ENCODE assay signal across 1 cellular context in the genomic region with DNA sequence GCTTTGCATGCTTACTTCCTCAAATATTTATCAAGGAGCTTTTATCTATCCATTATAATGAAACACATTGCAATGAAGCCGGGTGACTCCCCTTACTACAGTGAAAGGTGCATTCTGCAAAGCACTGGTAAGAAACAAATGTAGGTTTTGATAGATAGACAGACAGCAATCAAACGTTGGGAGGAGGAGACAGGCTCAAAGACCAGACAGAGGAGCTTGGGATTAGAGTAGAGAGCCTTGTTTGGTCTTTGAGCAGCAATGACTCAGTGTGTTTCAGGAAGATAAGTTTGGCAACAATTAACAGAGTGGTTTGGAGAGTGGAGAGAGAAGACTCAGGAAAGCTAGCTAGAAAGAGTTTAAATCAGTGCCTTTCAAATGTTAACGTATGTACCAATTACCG.
TF ChIP-seq lines count a peak whose summit lies in the region.

No MANE protein-coding gene starts in this region.

TF ChIP-seq in K562, 482 proteins besides CTCF, POLR2A, EP300 and RAD21 (continued from another document and continues in another):
- TF ChIP-seq, protein P1, sequence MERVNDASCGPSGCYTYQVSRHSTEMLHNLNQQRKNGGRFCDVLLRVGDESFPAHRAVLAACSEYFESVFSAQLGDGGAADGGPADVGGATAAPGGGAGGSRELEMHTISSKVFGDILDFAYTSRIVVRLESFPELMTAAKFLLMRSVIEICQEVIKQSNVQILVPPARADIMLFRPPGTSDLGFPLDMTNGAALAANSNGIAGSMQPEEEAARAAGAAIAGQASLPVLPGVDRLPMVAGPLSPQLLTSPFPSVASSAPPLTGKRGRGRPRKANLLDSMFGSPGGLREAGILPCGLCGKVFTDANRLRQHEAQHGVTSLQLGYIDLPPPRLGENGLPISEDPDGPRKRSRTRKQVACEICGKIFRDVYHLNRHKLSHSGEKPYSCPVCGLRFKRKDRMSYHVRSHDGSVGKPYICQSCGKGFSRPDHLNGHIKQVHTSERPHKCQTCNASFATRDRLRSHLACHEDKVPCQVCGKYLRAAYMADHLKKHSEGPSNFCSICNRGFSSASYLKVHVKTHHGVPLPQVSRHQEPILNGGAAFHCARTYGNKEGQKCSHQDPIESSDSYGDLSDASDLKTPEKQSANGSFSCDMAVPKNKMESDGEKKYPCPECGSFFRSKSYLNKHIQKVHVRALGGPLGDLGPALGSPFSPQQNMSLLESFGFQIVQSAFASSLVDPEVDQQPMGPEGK (CRISPR knock-in tag; IDR thresholded peaks at IDR 0.05; ENCODE audit: borderline replicate concordance), result no peak
- TF ChIP-seq ZNF384 (IDR thresholded peaks at IDR 0.05; ENCODE audit: low read depth, low read length) (no peak), HOXB6 (CRISPR knock-in tag; IDR thresholded peaks at IDR 0.05; ENCODE audit: borderline replicate concordance) (no peak), ZNF780A (CRISPR knock-in tag; IDR thresholded peaks at IDR 0.05) (no peak), FOXJ3 (CRISPR knock-in tag; IDR thresholded peaks at IDR 0.05) (no peak), KLF6 (CRISPR knock-in tag; IDR thresholded peaks at IDR 0.05; ENCODE audit: borderline replicate concordance) (no peak), PTTG1 (tag; IDR thresholded peaks at IDR 0.05; ENCODE audit: low read depth) (no peak), CXXC5 (CRISPR knock-in tag; IDR thresholded peaks at IDR 0.05) (no peak), MECOM (CRISPR knock-in tag; IDR thresholded peaks at IDR 0.05) (peak; percentile 53; the same call in 1 of the 2 replicates), U2AF1 (optimal IDR thresholded peaks at IDR 0.05; ENCODE audit: low read depth, low read length) (no peak), CBFA2T2 (conservative IDR thresholded peaks at IDR 0.05) (peak; percentile 78), NFRKB (IDR thresholded peaks at IDR 0.05; ENCODE audit: low read depth) (no peak), HLTF (IDR thresholded peaks at IDR 0.05) (no peak), TEAD4 (IDR thresholded peaks at IDR 0.05; ENCODE audit: low read length) (peak; percentile 92), TEAD4 (CRISPR knock-in tag; IDR thresholded peaks at IDR 0.05; ENCODE audit: borderline replicate concordance) (no peak), STAT5A (IDR thresholded peaks at IDR 0.05; ENCODE audit: borderline replicate concordance, low read length) (peak; percentile 44; the same call in 1 of the 2 replicates), ESRRA (IDR thresholded peaks at IDR 0.05; ENCODE audit: borderline replicate concordance, low read depth) (no peak), YY1 (IDR thresholded peaks at IDR 0.05; ENCODE audit: borderline replicate concordance in 1 of 3, control insufficient read depth in 1 of 3, extremely low read depth in 1 of 3, insufficient read depth in 3 of 3, insufficient read length in 1 of 3, insufficient replicate concordance in 2 of 3, low read depth in 1 of 3, low read length in 2 of 3) (no peak), PRPF4 (IDR thresholded peaks at IDR 0.05; ENCODE audit: insufficient read depth, low read depth, low read length, poor library complexity, severe bottlenecking) (no peak), TCF7 (IDR thresholded peaks at IDR 0.05; ENCODE audit: borderline replicate concordance) (peak; percentile 58; the same call in 1 of the 2 replicates), RFX7 (CRISPR knock-in tag; IDR thresholded peaks at IDR 0.05) (no peak), BRD4 (IDR thresholded peaks at IDR 0.05) (no peak), HDAC1 (IDR thresholded peaks at IDR 0.05) (peak in 1 of 2 experiments; percentile 40; a peak in 1 of 4 replicates), FOSL1 (tag; conservative IDR thresholded peaks at IDR 0.05) (peak; percentile 71), TRIM24 (IDR thresholded peaks at IDR 0.05) (0 out of 4 replicates have a peak, but pooled peaks of 1 of the 2 experiments have one; percentile 39), SOX6 (IDR thresholded peaks at IDR 0.05) (peak; percentile 86), ZSCAN32 (CRISPR knock-in tag; IDR thresholded peaks at IDR 0.05) (no peak), SRSF7 (optimal IDR thresholded peaks at IDR 0.05; ENCODE audit: low read depth, low read length) (no peak), SIN3A (IDR thresholded peaks at IDR 0.05; ENCODE audit: borderline replicate concordance in 2 of 2, control insufficient read depth in 1 of 2, low read depth in 2 of 2, low read length in 2 of 2) (no peak), HNRNPH1 (optimal IDR thresholded peaks at IDR 0.05; ENCODE audit: low read depth, low read length) (no peak), BRF1 (IDR thresholded peaks at IDR 0.05; ENCODE audit: borderline replicate concordance, extremely low read depth, insufficient read length) (no peak), ZZZ3 (IDR thresholded peaks at IDR 0.05) (no peak), ERF (CRISPR knock-in tag; IDR thresholded peaks at IDR 0.05) (no peak), TAL1 (IDR thresholded peaks at IDR 0.05) (peak; percentile 84), ZC3H11A (IDR thresholded peaks at IDR 0.05; ENCODE audit: low read depth, low read length) (no peak), SAFB2 (IDR thresholded peaks at IDR 0.05; ENCODE audit: borderline replicate concordance, low read depth, low read length, severe bottlenecking) (no peak), TAF7 (tag; IDR thresholded peaks at IDR 0.05) (no peak), MEF2A (IDR thresholded peaks at IDR 0.05; ENCODE audit: control insufficient read depth, low read depth, low read length) (no peak)
- TF ChIP-seq, protein P2, sequence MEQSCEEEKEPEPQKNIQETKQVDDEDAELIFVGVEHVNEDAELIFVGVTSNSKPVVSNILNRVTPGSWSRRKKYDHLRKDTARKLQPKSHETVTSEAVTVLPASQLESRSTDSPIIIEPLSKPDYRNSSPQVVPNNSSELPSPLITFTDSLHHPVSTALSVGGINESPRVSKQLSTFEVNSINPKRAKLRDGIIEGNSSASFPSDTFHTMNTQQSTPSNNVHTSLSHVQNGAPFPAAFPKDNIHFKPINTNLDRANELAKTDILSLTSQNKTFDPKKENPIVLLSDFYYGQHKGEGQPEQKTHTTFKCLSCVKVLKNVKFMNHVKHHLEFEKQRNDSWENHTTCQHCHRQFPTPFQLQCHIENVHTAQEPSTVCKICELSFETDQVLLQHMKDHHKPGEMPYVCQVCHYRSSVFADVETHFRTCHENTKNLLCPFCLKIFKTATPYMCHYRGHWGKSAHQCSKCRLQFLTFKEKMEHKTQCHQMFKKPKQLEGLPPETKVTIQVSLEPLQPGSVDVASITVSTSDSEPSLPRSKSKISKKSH (CRISPR knock-in tag; IDR thresholded peaks at IDR 0.05), result no peak
- TF ChIP-seq, protein P3, sequence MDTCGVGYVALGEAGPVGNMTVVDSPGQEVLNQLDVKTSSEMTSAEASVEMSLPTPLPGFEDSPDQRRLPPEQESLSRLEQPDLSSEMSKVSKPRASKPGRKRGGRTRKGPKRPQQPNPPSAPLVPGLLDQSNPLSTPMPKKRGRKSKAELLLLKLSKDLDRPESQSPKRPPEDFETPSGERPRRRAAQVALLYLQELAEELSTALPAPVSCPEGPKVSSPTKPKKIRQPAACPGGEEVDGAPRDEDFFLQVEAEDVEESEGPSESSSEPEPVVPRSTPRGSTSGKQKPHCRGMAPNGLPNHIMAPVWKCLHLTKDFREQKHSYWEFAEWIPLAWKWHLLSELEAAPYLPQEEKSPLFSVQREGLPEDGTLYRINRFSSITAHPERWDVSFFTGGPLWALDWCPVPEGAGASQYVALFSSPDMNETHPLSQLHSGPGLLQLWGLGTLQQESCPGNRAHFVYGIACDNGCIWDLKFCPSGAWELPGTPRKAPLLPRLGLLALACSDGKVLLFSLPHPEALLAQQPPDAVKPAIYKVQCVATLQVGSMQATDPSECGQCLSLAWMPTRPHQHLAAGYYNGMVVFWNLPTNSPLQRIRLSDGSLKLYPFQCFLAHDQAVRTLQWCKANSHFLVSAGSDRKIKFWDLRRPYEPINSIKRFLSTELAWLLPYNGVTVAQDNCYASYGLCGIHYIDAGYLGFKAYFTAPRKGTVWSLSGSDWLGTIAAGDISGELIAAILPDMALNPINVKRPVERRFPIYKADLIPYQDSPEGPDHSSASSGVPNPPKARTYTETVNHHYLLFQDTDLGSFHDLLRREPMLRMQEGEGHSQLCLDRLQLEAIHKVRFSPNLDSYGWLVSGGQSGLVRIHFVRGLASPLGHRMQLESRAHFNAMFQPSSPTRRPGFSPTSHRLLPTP (IDR thresholded peaks at IDR 0.05; ENCODE audit: borderline replicate concordance, extremely low read depth, insufficient read length), result no peak
- TF ChIP-seq, protein P4, sequence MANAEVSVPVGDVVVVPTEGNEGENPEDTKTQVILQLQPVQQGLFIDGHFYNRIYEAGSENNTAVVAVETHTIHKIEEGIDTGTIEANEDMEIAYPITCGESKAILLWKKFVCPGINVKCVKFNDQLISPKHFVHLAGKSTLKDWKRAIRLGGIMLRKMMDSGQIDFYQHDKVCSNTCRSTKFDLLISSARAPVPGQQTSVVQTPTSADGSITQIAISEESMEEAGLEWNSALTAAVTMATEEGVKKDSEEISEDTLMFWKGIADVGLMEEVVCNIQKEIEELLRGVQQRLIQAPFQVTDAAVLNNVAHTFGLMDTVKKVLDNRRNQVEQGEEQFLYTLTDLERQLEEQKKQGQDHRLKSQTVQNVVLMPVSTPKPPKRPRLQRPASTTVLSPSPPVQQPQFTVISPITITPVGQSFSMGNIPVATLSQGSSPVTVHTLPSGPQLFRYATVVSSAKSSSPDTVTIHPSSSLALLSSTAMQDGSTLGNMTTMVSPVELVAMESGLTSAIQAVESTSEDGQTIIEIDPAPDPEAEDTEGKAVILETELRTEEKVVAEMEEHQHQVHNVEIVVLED (CRISPR knock-in tag; IDR thresholded peaks at IDR 0.05), result no peak
- TF ChIP-seq, protein P5, sequence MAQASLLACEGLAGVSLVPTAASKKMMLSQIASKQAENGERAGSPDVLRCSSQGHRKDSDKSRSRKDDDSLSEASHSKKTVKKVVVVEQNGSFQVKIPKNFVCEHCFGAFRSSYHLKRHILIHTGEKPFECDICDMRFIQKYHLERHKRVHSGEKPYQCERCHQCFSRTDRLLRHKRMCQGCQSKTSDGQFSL (CRISPR knock-in tag; IDR thresholded peaks at IDR 0.05), result no peak
- TF ChIP-seq, protein P5 (tag; IDR thresholded peaks at IDR 0.05), result no peak
- TF ChIP-seq, protein P6, sequence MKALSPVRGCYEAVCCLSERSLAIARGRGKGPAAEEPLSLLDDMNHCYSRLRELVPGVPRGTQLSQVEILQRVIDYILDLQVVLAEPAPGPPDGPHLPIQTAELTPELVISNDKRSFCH (CRISPR knock-in tag; IDR thresholded peaks at IDR 0.05), result no peak
- TF ChIP-seq, protein P6 (tag; IDR thresholded peaks at IDR 0.05), result no peak
- TF ChIP-seq, protein P7, sequence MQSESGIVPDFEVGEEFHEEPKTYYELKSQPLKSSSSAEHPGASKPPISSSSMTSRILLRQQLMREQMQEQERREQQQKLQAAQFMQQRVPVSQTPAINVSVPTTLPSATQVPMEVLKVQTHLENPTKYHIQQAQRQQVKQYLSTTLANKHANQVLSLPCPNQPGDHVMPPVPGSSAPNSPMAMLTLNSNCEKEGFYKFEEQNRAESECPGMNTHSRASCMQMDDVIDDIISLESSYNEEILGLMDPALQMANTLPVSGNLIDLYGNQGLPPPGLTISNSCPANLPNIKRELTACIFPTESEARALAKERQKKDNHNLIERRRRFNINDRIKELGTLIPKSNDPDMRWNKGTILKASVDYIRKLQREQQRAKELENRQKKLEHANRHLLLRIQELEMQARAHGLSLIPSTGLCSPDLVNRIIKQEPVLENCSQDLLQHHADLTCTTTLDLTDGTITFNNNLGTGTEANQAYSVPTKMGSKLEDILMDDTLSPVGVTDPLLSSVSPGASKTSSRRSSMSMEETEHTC (IDR thresholded peaks at IDR 0.05), result no peak
- TF ChIP-seq, protein P8, sequence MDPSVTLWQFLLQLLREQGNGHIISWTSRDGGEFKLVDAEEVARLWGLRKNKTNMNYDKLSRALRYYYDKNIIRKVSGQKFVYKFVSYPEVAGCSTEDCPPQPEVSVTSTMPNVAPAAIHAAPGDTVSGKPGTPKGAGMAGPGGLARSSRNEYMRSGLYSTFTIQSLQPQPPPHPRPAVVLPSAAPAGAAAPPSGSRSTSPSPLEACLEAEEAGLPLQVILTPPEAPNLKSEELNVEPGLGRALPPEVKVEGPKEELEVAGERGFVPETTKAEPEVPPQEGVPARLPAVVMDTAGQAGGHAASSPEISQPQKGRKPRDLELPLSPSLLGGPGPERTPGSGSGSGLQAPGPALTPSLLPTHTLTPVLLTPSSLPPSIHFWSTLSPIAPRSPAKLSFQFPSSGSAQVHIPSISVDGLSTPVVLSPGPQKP (CRISPR knock-in tag; IDR thresholded peaks at IDR 0.05), result no peak
- TF ChIP-seq, protein P9, sequence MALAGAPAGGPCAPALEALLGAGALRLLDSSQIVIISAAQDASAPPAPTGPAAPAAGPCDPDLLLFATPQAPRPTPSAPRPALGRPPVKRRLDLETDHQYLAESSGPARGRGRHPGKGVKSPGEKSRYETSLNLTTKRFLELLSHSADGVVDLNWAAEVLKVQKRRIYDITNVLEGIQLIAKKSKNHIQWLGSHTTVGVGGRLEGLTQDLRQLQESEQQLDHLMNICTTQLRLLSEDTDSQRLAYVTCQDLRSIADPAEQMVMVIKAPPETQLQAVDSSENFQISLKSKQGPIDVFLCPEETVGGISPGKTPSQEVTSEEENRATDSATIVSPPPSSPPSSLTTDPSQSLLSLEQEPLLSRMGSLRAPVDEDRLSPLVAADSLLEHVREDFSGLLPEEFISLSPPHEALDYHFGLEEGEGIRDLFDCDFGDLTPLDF (CRISPR knock-in tag; IDR thresholded peaks at IDR 0.05), result no peak
- TF ChIP-seq, protein P10, sequence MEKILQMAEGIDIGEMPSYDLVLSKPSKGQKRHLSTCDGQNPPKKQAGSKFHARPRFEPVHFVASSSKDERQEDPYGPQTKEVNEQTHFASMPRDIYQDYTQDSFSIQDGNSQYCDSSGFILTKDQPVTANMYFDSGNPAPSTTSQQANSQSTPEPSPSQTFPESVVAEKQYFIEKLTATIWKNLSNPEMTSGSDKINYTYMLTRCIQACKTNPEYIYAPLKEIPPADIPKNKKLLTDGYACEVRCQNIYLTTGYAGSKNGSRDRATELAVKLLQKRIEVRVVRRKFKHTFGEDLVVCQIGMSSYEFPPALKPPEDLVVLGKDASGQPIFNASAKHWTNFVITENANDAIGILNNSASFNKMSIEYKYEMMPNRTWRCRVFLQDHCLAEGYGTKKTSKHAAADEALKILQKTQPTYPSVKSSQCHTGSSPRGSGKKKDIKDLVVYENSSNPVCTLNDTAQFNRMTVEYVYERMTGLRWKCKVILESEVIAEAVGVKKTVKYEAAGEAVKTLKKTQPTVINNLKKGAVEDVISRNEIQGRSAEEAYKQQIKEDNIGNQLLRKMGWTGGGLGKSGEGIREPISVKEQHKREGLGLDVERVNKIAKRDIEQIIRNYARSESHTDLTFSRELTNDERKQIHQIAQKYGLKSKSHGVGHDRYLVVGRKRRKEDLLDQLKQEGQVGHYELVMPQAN (IDR thresholded peaks at IDR 0.05; ENCODE audit: borderline replicate concordance), result no peak
